ENCODE assay signal across 23 cellular contexts in the genomic region with DNA sequence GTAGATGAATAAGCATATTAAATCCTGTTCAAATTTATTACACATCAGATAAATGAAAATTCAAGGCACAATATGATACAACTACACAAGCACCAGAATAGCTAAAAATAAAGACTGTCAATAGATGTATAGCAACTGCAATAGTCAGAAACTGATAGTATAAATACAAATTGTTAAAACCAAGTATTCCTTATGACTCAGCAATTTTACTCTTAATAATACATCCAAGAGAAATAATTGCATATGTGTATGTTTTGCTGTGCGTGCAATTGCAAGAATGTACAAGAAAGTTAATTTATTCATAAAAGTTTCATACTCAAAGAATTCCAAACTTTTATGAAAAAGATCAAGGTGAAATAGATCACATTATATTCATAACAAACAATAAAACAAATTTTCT.
"Had no signal": no experiment of that assay in that cellular context is flagged by ENCODE, and none has a peak within 500 bp of the region (broad histone marks: within the 10 kb centered on the region; RNA-seq: fewer than 3 reads in every experiment).

No MANE protein-coding gene starts in this region.

- H3K4me1 ChIP-seq: esophagus muscularis mucosa, foreskin keratinocyte, gastrocnemius medialis, heart right ventricle, left lung, lower lobe of right lung had no signal

- H3K27me3 ChIP-seq: dorsolateral prefrontal cortex, esophagus muscularis mucosa, foreskin keratinocyte, gastrocnemius medialis, heart right ventricle, left lung had no signal

- H3K27ac ChIP-seq: coronary artery, dorsolateral prefrontal cortex, esophagus muscularis mucosa, foreskin keratinocyte, gastrocnemius medialis, heart right ventricle, left lung, lower lobe of right lung had no signal

- H3K4me3 ChIP-seq: coronary artery, dorsolateral prefrontal cortex, esophagus muscularis mucosa, gastrocnemius medialis, heart right ventricle, left lung, lower lobe of right lung, mucosa of descending colon had no signal

- FAIRE-seq: colon, endothelial cell of umbilical vein, islet of Langerhans, keratinocyte had no signal

- H3K36me3 ChIP-seq: esophagus muscularis mucosa, gastrocnemius medialis, heart right ventricle, left lung, lower lobe of right lung had no signal

- ATAC-seq: foreskin keratinocyte, gastrocnemius medialis, heart right ventricle, left cardiac atrium, left lung, left ventricle myocardium superior, lower lobe of right lung, mucosa of descending colon had no signal

- DNase-seq: dermis blood vessel endothelial cell; dorsolateral prefrontal cortex; effector CD4-positive, alpha-beta T cell; effector memory CD4-positive, alpha-beta T cell; foreskin keratinocyte; gastrocnemius medialis; glutamatergic neuron; head of caudate nucleus; heart right ventricle; hippocampal formation; left cardiac atrium; left lung; left ventricle myocardium superior; lower lobe of right lung; mesenchymal stem cell; mucosa of descending colon; naive B cell had no signal

- H3K9me3 ChIP-seq: esophagus muscularis mucosa, gastrocnemius medialis, lower lobe of right lung had no signal
